8 cellular contexts compared by ENCODE assay signal in the genomic region with DNA sequence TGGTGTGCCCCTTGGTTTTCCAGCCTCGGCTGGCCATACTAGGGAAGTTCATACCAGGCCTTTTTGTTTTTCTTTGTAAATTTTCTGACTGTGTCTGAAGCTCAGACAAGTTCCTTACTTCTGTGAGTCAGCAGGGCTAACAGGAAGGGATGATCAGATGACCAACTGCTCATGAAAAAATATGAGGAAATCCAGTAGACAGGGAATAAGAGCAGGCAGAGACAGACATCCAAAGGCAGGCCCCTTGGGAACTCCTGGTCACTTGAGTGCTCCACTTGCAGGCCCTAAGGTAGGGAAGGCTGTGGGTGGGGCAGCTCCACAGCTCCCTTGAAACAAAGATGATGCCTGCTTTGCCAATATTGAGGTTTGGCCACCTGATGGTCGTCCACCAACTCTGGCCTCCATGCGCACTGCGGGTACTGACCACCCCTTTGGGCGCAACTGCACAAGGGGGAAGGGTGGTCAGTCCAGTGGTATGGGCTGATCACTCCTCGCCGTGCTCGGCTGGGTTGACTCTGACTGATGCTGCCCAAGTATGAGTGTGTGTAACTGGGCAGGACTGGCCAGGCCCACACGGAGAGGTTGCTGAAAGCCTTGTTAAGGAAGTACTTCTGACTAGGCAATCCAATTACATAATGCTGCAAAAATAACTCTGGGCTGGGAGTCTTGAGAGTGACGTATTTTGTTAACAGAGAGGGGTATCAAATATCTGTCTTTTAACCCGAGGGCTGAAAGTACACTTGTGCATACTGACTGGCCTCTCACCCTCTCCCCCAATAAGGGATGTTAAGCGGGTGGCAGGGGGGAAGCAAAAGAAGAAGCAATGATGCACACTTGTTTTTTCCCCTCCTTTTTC. TPM values are rescaled to one million over a fixed set of nuclear protein-coding genes. Genes with fewer than 3 reads are reported as not detected.
DNase-seq lines count a peak whose midpoint lies in the region; TF ChIP-seq lines count a peak whose summit lies in the region.

No MANE protein-coding gene starts in this region.

- H3K79me2 ChIP-seq in neural progenitor cell (ENCODE audit: low read depth), result no peaks in the 10 kb centered on the region

- H3K4me3 ChIP-seq in epithelial cell of proximal tubule (ENCODE audit: low read depth, low read length) (peak overlapping the region; percentile 24), neural progenitor cell (no peak overlapping the region)

- H3K27ac Mint-ChIP-seq in neural progenitor cell, result no peak overlapping the region

- DNase-seq in EL (peak; percentile 92), NOMO-1 treated with DMSO at 0.1 percent for 48 hours (lab: John Stamatoyannopoulos, UW; ENCODE audit: unreplicated experiment) (peak; percentile 67), epithelial cell of proximal tubule (ENCODE audit: low read depth) (peak; percentile 88), neural progenitor cell (ENCODE audit: low spot score) (peak; percentile 9), GM19240 (ENCODE audit: insufficient read length, low spot score) (no peak)
- no peak for DNase-seq in stimulated activated CD4-positive, alpha-beta T cell treated with anti-CD3 and anti-CD28 coated beads, Interleukin-2, amount 100 ng/mL, for 24 hours
- no peak for DNase-seq in activated CD4-positive, CD25-positive, alpha-beta regulatory T cell treated with anti-CD3 and anti-CD28 coated beads, Interleukin-2, amount 50 U/mL, for 72 hours
- no peak for DNase-seq in stimulated activated CD4-positive, alpha-beta T cell treated with anti-CD3 and anti-CD28 coated beads, Interleukin-15, amount 100 ng/mL, for 24 hours

- H3K9me3 ChIP-seq in neural progenitor cell (ENCODE audit: low read depth), result no peaks in the 10 kb centered on the region

- peaks cover 34% of the 10 kb centered on the region for H3K27me3 Mint-ChIP-seq in neural progenitor cell (ENCODE audit: insufficient read depth, low read depth)

- no peaks in the 10 kb centered on the region for H3K9me3 Mint-ChIP-seq in neural progenitor cell

- no peak overlapping the region for H3K4me2 ChIP-seq in neural progenitor cell

- no peak overlapping the region for H3K4me3 Mint-ChIP-seq in neural progenitor cell

- peaks cover 36% of the 10 kb centered on the region for H3K4me1 ChIP-seq in neural progenitor cell

- no peaks in the 10 kb centered on the region for H3K36me3 Mint-ChIP-seq in neural progenitor cell

- H4K20me1 ChIP-seq in neural progenitor cell (ENCODE audit: low read depth), result peaks cover 41% of the 10 kb centered on the region

- no peak overlapping the region for H3K9ac ChIP-seq in neural progenitor cell

- H3K4me1 Mint-ChIP-seq in neural progenitor cell, result peaks cover 60% of the 10 kb centered on the region

- H3K27ac ChIP-seq in neural progenitor cell, result no peak overlapping the region

- TF ChIP-seq CTCF in epithelial cell of proximal tubule (conservative IDR thresholded peaks at IDR 0.05; ENCODE audit: low read depth, low read length) (no peak), neural progenitor cell (IDR thresholded peaks at IDR 0.05) (no peak)

- no peak overlapping the region for H2AFZ ChIP-seq in neural progenitor cell (replicated peaks)

- peaks cover 34% of the 10 kb centered on the region for H3F3A ChIP-seq in neural progenitor cell (ENCODE audit: low read depth)

- peaks cover 97% of the 10 kb centered on the region for H3K27me3 ChIP-seq in neural progenitor cell

- H3K36me3 ChIP-seq in neural progenitor cell, result no peaks in the 10 kb centered on the region

RNA-seq across cellular contexts. Expression of a gene that starts 20.8 kb away (rescaled TPM):
- 7.2 and 9.6 TPM in 2 replicates for total RNA-seq in epithelial cell of proximal tubule
- total RNA-seq in neural progenitor cell (ENCODE audit: low replicate concordance), result 1.5 and 2.4 TPM in 2 replicates

Comparison
In these comparisons a context has a peak if more than half of its experiments do, and no peak if none do; other contexts are left out.
1. DNase-seq: peak in EL (single experiment), NOMO-1 treated with DMSO at 0.1 percent for 48 hours (single experiment), epithelial cell of proximal tubule (single experiment) and neural progenitor cell (single experiment); none in stimulated activated CD4-positive, alpha-beta T cell treated with anti-CD3 and anti-CD28 coated beads, Interleukin-2, amount 100 ng/mL, for 24 hours (0 of 2), activated CD4-positive, CD25-positive, alpha-beta regulatory T cell treated with anti-CD3 and anti-CD28 coated beads, Interleukin-2, amount 50 U/mL, for 72 hours (single experiment), stimulated activated CD4-positive, alpha-beta T cell treated with anti-CD3 and anti-CD28 coated beads, Interleukin-15, amount 100 ng/mL, for 24 hours (single experiment) and GM19240 (single experiment).